10 cellular contexts compared by ENCODE assay signal in genomic region chr15:55254916-55255679, GRCh38. TPM values are rescaled to one million over a fixed set of nuclear protein-coding genes. Genes with fewer than 3 reads are reported as not detected.
A peak's percentile ranks its signal among the peaks of the same experiment; 100 is the strongest.
DNase-seq lines count a peak whose midpoint lies in the region; ATAC-seq lines count a peak whose summit lies in the region.
"Had no signal": no experiment of that assay in that cellular context is flagged by ENCODE, and none has a peak within 500 bp of the region (broad histone marks: within the 10 kb centered on the region; RNA-seq: fewer than 3 reads in every experiment).

No MANE protein-coding gene starts in this region.

- peaks cover 78% of the 10 kb centered on the region for H3K4me1 Mint-ChIP-seq in activated naive CD4-positive, alpha-beta T cell treated with anti-CD3 and anti-CD28 coated beads for 36 hours (ENCODE audit: low read depth)
- H3K4me1 Mint-ChIP-seq in activated naive CD8-positive, alpha-beta T cell treated with anti-CD3 and anti-CD28 coated beads, Interleukin-2, amount 50 U/mL, for 24 hours = peaks cover 84% of the 10 kb centered on the region
- H3K4me1 Mint-ChIP-seq in stimulated activated naive CD8-positive, alpha-beta T cell treated with anti-CD3 and anti-CD28 coated beads, Interleukin-15, amount 100 ng/mL, for 72 hours = peaks cover 79% of the 10 kb centered on the region

- H3K27ac Mint-ChIP-seq in activated naive CD4-positive, alpha-beta T cell treated with anti-CD3 and anti-CD28 coated beads for 36 hours = peak overlapping the region; percentile 82
- H3K27ac Mint-ChIP-seq in activated naive CD8-positive, alpha-beta T cell treated with anti-CD3 and anti-CD28 coated beads, Interleukin-2, amount 50 U/mL, for 24 hours = peak overlapping the region; percentile 91
- H3K27ac Mint-ChIP-seq in stimulated activated naive CD8-positive, alpha-beta T cell treated with anti-CD3 and anti-CD28 coated beads, Interleukin-15, amount 100 ng/mL, for 72 hours = peak overlapping the region; percentile 84 to 92

- CTCF ChIA-PET in activated naive CD4-positive, alpha-beta T cell treated with anti-CD3 and anti-CD28 coated beads for 36 hours (lab: Charles Lee) = interaction anchor here (1.0 kb wide), 1 partner anchor 34 kb away, joined by 3 read pairs; no protein-coding TSS in a partner anchor

- H3K4me3 Mint-ChIP-seq in activated naive CD4-positive, alpha-beta T cell treated with anti-CD3 and anti-CD28 coated beads for 36 hours = peak overlapping the region; percentile 61
- peak overlapping the region; percentile 75 for H3K4me3 Mint-ChIP-seq in activated naive CD8-positive, alpha-beta T cell treated with anti-CD3 and anti-CD28 coated beads, Interleukin-2, amount 50 U/mL, for 24 hours
- H3K4me3 Mint-ChIP-seq in stimulated activated naive CD8-positive, alpha-beta T cell treated with anti-CD3 and anti-CD28 coated beads, Interleukin-15, amount 100 ng/mL, for 72 hours = peak overlapping the region; percentile 78 to 79

- intact Hi-C loops in activated naive CD4-positive, alpha-beta T cell treated with anti-CD3 and anti-CD28 coated beads for 36 hours (cut with micrococcal nuclease) = loop anchor here (1.0 to 2.0 kb wide), 3 partner anchors 12 to 34 kb away; partner anchors contain the start of gene RAB27A

- peak; percentile 42 for ATAC-seq in HG03342 (IDR thresholded peaks at IDR 0.05; ENCODE audit: unreplicated experiment)
- no peak for ATAC-seq in activated naive CD8-positive, alpha-beta T cell treated with anti-CD3 and anti-CD28 coated beads, Interleukin-2, amount 50 U/mL, for 24 hours
- peak; percentile 51 for ATAC-seq in stimulated activated naive CD8-positive, alpha-beta T cell treated with anti-CD3 and anti-CD28 coated beads, Interleukin-15, amount 100 ng/mL, for 72 hours

- H3K36me3 Mint-ChIP-seq in activated naive CD4-positive, alpha-beta T cell treated with anti-CD3 and anti-CD28 coated beads for 36 hours (ENCODE audit: low read depth) = peaks cover 40% of the 10 kb centered on the region
- H3K36me3 Mint-ChIP-seq in activated naive CD8-positive, alpha-beta T cell treated with anti-CD3 and anti-CD28 coated beads, Interleukin-2, amount 50 U/mL, for 24 hours (ENCODE audit: low read depth) = peaks cover 53% of the 10 kb centered on the region

- H3K27me3 Mint-ChIP-seq in activated naive CD4-positive, alpha-beta T cell treated with anti-CD3 and anti-CD28 coated beads for 36 hours (ENCODE audit: low read depth) = no peaks in the 10 kb centered on the region
- H3K27me3 Mint-ChIP-seq in activated naive CD8-positive, alpha-beta T cell treated with anti-CD3 and anti-CD28 coated beads, Interleukin-2, amount 50 U/mL, for 24 hours = no peaks in the 10 kb centered on the region
- no peaks in the 10 kb centered on the region for H3K27me3 Mint-ChIP-seq in stimulated activated naive CD8-positive, alpha-beta T cell treated with anti-CD3 and anti-CD28 coated beads, Interleukin-15, amount 100 ng/mL, for 72 hours

- peak; percentile 31 for DNase-seq in activated naive CD4-positive, alpha-beta T cell treated with anti-CD3 and anti-CD28 coated beads for 36 hours
- no peak for DNase-seq in activated naive CD4-positive, alpha-beta T cell treated with Interleukin-2 at 50 U/mL for 16 hours
- DNase-seq in activated naive CD8-positive, alpha-beta T cell treated with anti-CD3 and anti-CD28 coated beads, Interleukin-2, amount 50 U/mL, for 24 hours = no peak
- no peak for DNase-seq in stimulated activated naive CD8-positive, alpha-beta T cell treated with anti-CD3 and anti-CD28 coated beads, Interleukin-15, amount 100 ng/mL, for 72 hours
- DNase-seq in NCI-H510A treated with DMSO at 0.1 percent for 48 hours (lab: John Stamatoyannopoulos, UW) (no peak), NCI-H1092 treated with DMSO at 0.1 percent for 48 hours (lab: John Stamatoyannopoulos, UW) (no peak), COLO829 (ENCODE audit: low spot score) (no peak)
- DNase-seq: C1 segment of cervical spinal cord, NCI-H2081 treated with DMSO at 0.1 percent for 48 hours had no signal

- H3K9me3 Mint-ChIP-seq in activated naive CD4-positive, alpha-beta T cell treated with anti-CD3 and anti-CD28 coated beads for 36 hours = no peaks in the 10 kb centered on the region
- H3K9me3 Mint-ChIP-seq in activated naive CD8-positive, alpha-beta T cell treated with anti-CD3 and anti-CD28 coated beads, Interleukin-2, amount 50 U/mL, for 24 hours = no peaks in the 10 kb centered on the region
- no peaks in the 10 kb centered on the region for H3K9me3 Mint-ChIP-seq in stimulated activated naive CD8-positive, alpha-beta T cell treated with anti-CD3 and anti-CD28 coated beads, Interleukin-15, amount 100 ng/mL, for 72 hours

RNA-seq across cellular contexts. Expression of gene RAB27A, which starts 34.5 kb away (rescaled TPM):
- total RNA-seq in activated naive CD4-positive, alpha-beta T cell treated with anti-CD3 and anti-CD28 coated beads for 36 hours = 100 to 1,000 TPM; 119 to 124 TPM

RNA-seq across cellular contexts. Expression of gene RSL24D1, which starts 58.4 kb away (rescaled TPM):
- 100 to 1,000 TPM; 201 to 209 TPM for total RNA-seq in activated naive CD4-positive, alpha-beta T cell treated with anti-CD3 and anti-CD28 coated beads for 36 hours
